In the genomic region with DNA sequence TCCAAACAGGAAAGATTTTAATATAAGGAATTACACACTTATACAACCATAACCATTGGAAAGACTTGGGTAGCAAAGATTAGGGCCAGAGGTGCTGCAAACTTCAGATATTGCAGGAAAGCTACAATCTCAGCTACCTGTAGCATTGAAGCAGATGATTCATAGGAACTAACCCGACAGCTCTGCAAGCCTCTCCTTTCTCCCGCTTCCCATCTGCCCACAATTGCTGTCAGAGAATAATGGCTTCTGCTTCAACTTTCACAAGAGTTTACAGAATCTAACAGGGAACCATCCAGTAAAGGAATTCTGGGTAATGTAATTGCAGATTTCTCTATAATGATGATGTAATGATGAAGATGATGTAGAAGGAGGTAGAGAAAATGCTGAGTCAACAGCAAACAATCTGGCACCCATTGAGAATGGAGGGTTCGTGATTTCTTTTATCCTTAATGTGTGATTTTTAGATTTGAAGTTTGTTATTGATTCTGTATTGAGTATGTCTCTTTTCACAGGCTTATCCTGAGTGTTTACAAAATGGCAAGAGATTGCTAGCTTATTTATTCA, we compare ENCODE assay signal across 17 cellular contexts.
DNase-seq lines count a peak whose midpoint lies in the region; ATAC-seq, FAIRE-seq and TF ChIP-seq lines count a peak whose summit lies in the region.
"Had no signal": no experiment of that assay in that cellular context is flagged by ENCODE, and none has a peak within 500 bp of the region (broad histone marks: within the 10 kb centered on the region; RNA-seq: fewer than 3 reads in every experiment).

No MANE protein-coding gene starts in this region.

- no peaks in the 10 kb centered on the region for H3K4me1 ChIP-seq in HEK293 (ENCODE audit: control insufficient read depth, insufficient read depth, low read length)
- H3K4me1 ChIP-seq in K562 (replicated peaks in 1 of 2; ENCODE audit: control insufficient read depth in 2 of 2, insufficient read depth in 2 of 2, low read length in 2 of 2), result no peaks in the 10 kb centered on the region
- H3K4me1 ChIP-seq in esophagus muscularis mucosa, result no peaks in the 10 kb centered on the region
- H3K4me1 ChIP-seq in ovary (ENCODE audit: insufficient read depth), result no peaks in the 10 kb centered on the region
- H3K4me1 ChIP-seq: BLaER1, HAP-1 had no signal

- H3K79me2 ChIP-seq in K562 (ENCODE audit: control insufficient read depth, insufficient read depth, low read length), result no peaks in the 10 kb centered on the region

- intact Hi-C loops in K562 (cut with micrococcal nuclease) (no loop called here), esophagus muscularis mucosa (cut with DNase I) (no loop called here), ovary (cut with DNase I) (no loop called here)

- no peaks in the 10 kb centered on the region; a peak in 1 of 5 replicates for H3K27me3 ChIP-seq in K562 (ENCODE audit: control insufficient read depth in 2 of 2, insufficient read depth in 2 of 2, low read length in 2 of 2)
- no peaks in the 10 kb centered on the region for H3K27me3 ChIP-seq in esophagus muscularis mucosa
- H3K27me3 ChIP-seq in ovary, result no peaks in the 10 kb centered on the region
- H3K27me3 ChIP-seq: BLaER1 had no signal

- H3K9me1 ChIP-seq in K562 (ENCODE audit: control insufficient read depth, insufficient read depth, low read length), result no peaks in the 10 kb centered on the region

- H3K9ac ChIP-seq in K562 (ENCODE audit: insufficient read depth in 1 of 2, low read depth in 2 of 2, low read length in 2 of 2), result no peak overlapping the region
- H3K9ac ChIP-seq: BLaER1 had no signal

- ATAC-seq in K562, result no peak

- no peak overlapping the region for H2AFZ ChIP-seq in K562 (ENCODE audit: low read depth, low read length)

- no peak overlapping the region for H3K27ac ChIP-seq in HEK293 (ENCODE audit: extremely low read depth, low read depth, low read length)
- H3K27ac ChIP-seq in K562 (ENCODE audit: extremely low read depth, low read depth, low read length), result no peak overlapping the region
- no peak overlapping the region for H3K27ac ChIP-seq in esophagus muscularis mucosa (replicated peaks in 1 of 4)
- H3K27ac ChIP-seq in ovary, result no peak overlapping the region
- H3K27ac ChIP-seq: BLaER1, HL-60 had no signal

- TF ChIP-seq POLR2A in K562 (conservative IDR thresholded peaks at IDR 0.05) (no peak), esophagus muscularis mucosa (IDR thresholded peaks at IDR 0.05; ENCODE audit: low read depth) (no peak), ovary (IDR thresholded peaks at IDR 0.05) (no peak)

- FAIRE-seq in K562 (lab: Jason Lieb, UNC), result no peak
- FAIRE-seq: A204.1 had no signal

- CTCF ChIA-PET in HEK293 (lab: Yijun Ruan, JAX) (interaction anchor here (0.6 to 1.2 kb wide), 3 partner anchors 17 to 743 kb away, joined by 3 to 5 read pairs (median 3); no protein-coding TSS in a partner anchor), K562 (lab: Yijun Ruan, JAX; ENCODE audit: low intra/inter-chr PET ratio) (no interaction called here)

- no peak for DNase-seq in K562 (ENCODE audit: extremely low read depth in 1 of 4, low spot score in 3 of 4)
- DNase-seq in esophagus muscularis mucosa (ENCODE audit: extremely low spot score), result peak; percentile 34
- peak; percentile 73 for DNase-seq in putamen (ENCODE audit: low spot score)
- DNase-seq in stimulated activated CD4-positive, alpha-beta T cell treated with anti-CD3 and anti-CD28 coated beads, Interleukin-12 subunit alpha, Interleukin-12 subunit beta, amount 100 ng/mL, for 4 hours, result no peak
- DNase-seq in ovary, result no peak
- no peak for DNase-seq in GM19238 (ENCODE audit: insufficient read length, low spot score)
- DNase-seq: AML-193; CD4-positive, alpha-beta memory T cell; DMS153; DMS79; GDM1; KG1 had no signal

- 2% methylated on average over 3 of the region's 3 CpGs for WGBS in K562 (ENCODE audit: insufficient coverage, low coverage, missing lambda C conversion rate)
- 91% methylated on average over 3 of the region's 3 CpGs for WGBS in esophagus muscularis mucosa
- 88 to 90% (median 89%) methylated on average over 3 of the region's 3 CpGs for WGBS in ovary, 3 donors

- H3K9me3 ChIP-seq in HEK293 (ENCODE audit: control insufficient read depth, insufficient read depth, low read depth, low read length) (no peaks in the 10 kb centered on the region), K562 (replicated peaks; ENCODE audit: control insufficient read depth, insufficient read depth, low read depth, low read length) (no peaks in the 10 kb centered on the region), esophagus muscularis mucosa (no peaks in the 10 kb centered on the region), ovary (no peaks in the 10 kb centered on the region)
- H3K9me3 ChIP-seq: BLaER1, HAP-1 had no signal

- BruUV-seq in K562 (replicated peaks; lab: Mats Ljungman, UMichigan), result no TSS peak

- no peaks in the 10 kb centered on the region for H4K20me1 ChIP-seq in K562 (replicated peaks; ENCODE audit: control insufficient read depth, insufficient read depth, low read length)
- H4K20me1 ChIP-seq: BLaER1 had no signal

- no peaks in the 10 kb centered on the region for H3K36me3 ChIP-seq in HEK293 (ENCODE audit: control insufficient read depth in 2 of 2, insufficient read depth in 1 of 2, low read length in 2 of 2)
- H3K36me3 ChIP-seq in K562 (ENCODE audit: control insufficient read depth, insufficient read depth, low read length), result no peaks in the 10 kb centered on the region
- H3K36me3 ChIP-seq in esophagus muscularis mucosa, result no peaks in the 10 kb centered on the region
- no peaks in the 10 kb centered on the region for H3K36me3 ChIP-seq in ovary
- H3K36me3 ChIP-seq: BLaER1, HAP-1 had no signal

- POLR2A ChIA-PET in HEK293 (lab: Yijun Ruan, JAX) (interaction anchor here (0.7 kb wide), 1 partner anchor 70 kb away, joined by 3 read pairs; no protein-coding TSS in a partner anchor), K562 (lab: Yijun Ruan, JAX) (interaction anchor here (0.9 kb wide), 1 partner anchor 11 kb away, joined by 3 read pairs; no protein-coding TSS in a partner anchor)

- in situ Hi-C loops in K562 (cut with MboI), result no loop called here

- TF ChIP-seq EP300 in K562 (IDR thresholded peaks at IDR 0.05; ENCODE audit: low read length) (no peak), esophagus muscularis mucosa (IDR thresholded peaks at IDR 0.05) (no peak), ovary (IDR thresholded peaks at IDR 0.05) (no peak)

- no peak overlapping the region for H3K4me3 ChIP-seq in HEK293 (ENCODE audit: low read depth, low read length)
- H3K4me3 ChIP-seq in K562, result no peak overlapping the region
- H3K4me3 ChIP-seq in esophagus muscularis mucosa, result no peak overlapping the region
- H3K4me3 ChIP-seq in ovary, result no peak overlapping the region
- H3K4me3 ChIP-seq: BLaER1, HAP-1 had no signal

- no peak overlapping the region for H3K4me2 ChIP-seq in K562 (ENCODE audit: insufficient read depth, low read length)
- H3K4me2 ChIP-seq: BLaER1 had no signal

- no peak for TF ChIP-seq RAD21 in K562 (CRISPR knock-in tag; conservative IDR thresholded peaks at IDR 0.05 in 1 of 2, IDR thresholded peaks at IDR 0.05 in 1 of 2)

- TF ChIP-seq CTCF in HEK293 (tag by site-specific recombination; IDR thresholded peaks at IDR 0.05), result no peak
- no peak for TF ChIP-seq CTCF in K562 (IDR thresholded peaks at IDR 0.05 in 2 of 3, conservative IDR thresholded peaks at IDR 0.05 in 1 of 3; ENCODE audit: insufficient read depth in 2 of 3, low read depth in 1 of 3, low read length in 3 of 3)
- TF ChIP-seq CTCF in esophagus muscularis mucosa (IDR thresholded peaks at IDR 0.05), result no peak
- TF ChIP-seq CTCF in ovary (IDR thresholded peaks at IDR 0.05), result no peak

TF ChIP-seq in HEK293, 187 proteins besides CTCF, POLR2A, EP300 and RAD21 (continues in another document):
- TF ChIP-seq SP2 (tag by site-specific recombination; IDR thresholded peaks at IDR 0.05), result no peak
- TF ChIP-seq, protein P1, sequence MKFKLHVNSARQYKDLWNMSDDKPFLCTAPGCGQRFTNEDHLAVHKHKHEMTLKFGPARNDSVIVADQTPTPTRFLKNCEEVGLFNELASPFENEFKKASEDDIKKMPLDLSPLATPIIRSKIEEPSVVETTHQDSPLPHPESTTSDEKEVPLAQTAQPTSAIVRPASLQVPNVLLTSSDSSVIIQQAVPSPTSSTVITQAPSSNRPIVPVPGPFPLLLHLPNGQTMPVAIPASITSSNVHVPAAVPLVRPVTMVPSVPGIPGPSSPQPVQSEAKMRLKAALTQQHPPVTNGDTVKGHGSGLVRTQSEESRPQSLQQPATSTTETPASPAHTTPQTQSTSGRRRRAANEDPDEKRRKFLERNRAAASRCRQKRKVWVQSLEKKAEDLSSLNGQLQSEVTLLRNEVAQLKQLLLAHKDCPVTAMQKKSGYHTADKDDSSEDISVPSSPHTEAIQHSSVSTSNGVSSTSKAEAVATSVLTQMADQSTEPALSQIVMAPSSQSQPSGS (tag by site-specific recombination; IDR thresholded peaks at IDR 0.05; ENCODE audit: low read depth), result peak; percentile 61

TF ChIP-seq in K562, 482 proteins besides CTCF, POLR2A, EP300 and RAD21 (continues in another document):
- TF ChIP-seq, protein P2, sequence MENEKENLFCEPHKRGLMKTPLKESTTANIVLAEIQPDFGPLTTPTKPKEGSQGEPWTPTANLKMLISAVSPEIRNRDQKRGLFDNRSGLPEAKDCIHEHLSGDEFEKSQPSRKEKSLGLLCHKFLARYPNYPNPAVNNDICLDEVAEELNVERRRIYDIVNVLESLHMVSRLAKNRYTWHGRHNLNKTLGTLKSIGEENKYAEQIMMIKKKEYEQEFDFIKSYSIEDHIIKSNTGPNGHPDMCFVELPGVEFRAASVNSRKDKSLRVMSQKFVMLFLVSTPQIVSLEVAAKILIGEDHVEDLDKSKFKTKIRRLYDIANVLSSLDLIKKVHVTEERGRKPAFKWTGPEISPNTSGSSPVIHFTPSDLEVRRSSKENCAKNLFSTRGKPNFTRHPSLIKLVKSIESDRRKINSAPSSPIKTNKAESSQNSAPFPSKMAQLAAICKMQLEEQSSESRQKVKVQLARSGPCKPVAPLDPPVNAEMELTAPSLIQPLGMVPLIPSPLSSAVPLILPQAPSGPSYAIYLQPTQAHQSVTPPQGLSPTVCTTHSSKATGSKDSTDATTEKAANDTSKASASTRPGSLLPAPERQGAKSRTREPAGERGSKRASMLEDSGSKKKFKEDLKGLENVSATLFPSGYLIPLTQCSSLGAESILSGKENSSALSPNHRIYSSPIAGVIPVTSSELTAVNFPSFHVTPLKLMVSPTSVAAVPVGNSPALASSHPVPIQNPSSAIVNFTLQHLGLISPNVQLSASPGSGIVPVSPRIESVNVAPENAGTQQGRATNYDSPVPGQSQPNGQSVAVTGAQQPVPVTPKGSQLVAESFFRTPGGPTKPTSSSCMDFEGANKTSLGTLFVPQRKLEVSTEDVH (IDR thresholded peaks at IDR 0.05; ENCODE audit: low read depth, partially characterized antibody), result no peak
- peak; percentile 71 for TF ChIP-seq MAFG (tag; conservative IDR thresholded peaks at IDR 0.05)

Comparison
In these comparisons a context has a peak if more than half of its experiments do, and no peak if none do; other contexts are left out.
1. DNase-seq: peak in esophagus muscularis mucosa (single experiment) and putamen (single experiment); none in K562 (0 of 4), stimulated activated CD4-positive, alpha-beta T cell treated with anti-CD3 and anti-CD28 coated beads, Interleukin-12 subunit alpha, Interleukin-12 subunit beta, amount 100 ng/mL, for 4 hours (single experiment), ovary (0 of 5) and GM19238 (single experiment).